ENCODE assay signal across 13 cellular contexts in genomic region chr3:37944243-37944955, GRCh38. TPM values are rescaled to one million over a fixed set of nuclear protein-coding genes. Genes with fewer than 3 reads are reported as not detected.
DNase-seq lines count a peak whose midpoint lies in the region; ATAC-seq, FAIRE-seq and TF ChIP-seq lines count a peak whose summit lies in the region.
"Had no signal": no experiment of that assay in that cellular context is flagged by ENCODE, and none has a peak within 500 bp of the region (broad histone marks: within the 10 kb centered on the region; RNA-seq: fewer than 3 reads in every experiment).

No MANE protein-coding gene starts in this region.

- H3K27ac Mint-ChIP-seq in osteocyte (ENCODE audit: unreplicated experiment) = peak overlapping the region; percentile 96
- no peak overlapping the region for H3K27ac Mint-ChIP-seq in activated CD8-positive, alpha-beta T cell treated with anti-CD3 and anti-CD28 coated beads, Interleukin-2, amount 10 ng/mL, durations not matched to agents 7 days and 5 days
- H3K27ac Mint-ChIP-seq in activated T-helper 1 cell treated with anti-CD3 and anti-CD28 coated beads, Interleukin-12 subunit alpha, Interleukin-12 subunit beta, Interleukin-2, Interleukin-4 antibody, amounts not matched to agents 30 ng/mL and 10 ng/mL and 1 ng/mL, durations not matched to agents 14 hours and 24 hours and 36 hours = no peak overlapping the region

- H3K9me3 Mint-ChIP-seq in osteocyte (ENCODE audit: unreplicated experiment) = no peaks in the 10 kb centered on the region
- H3K9me3 Mint-ChIP-seq in activated CD8-positive, alpha-beta T cell treated with anti-CD3 and anti-CD28 coated beads, Interleukin-2, amount 10 ng/mL, durations not matched to agents 7 days and 5 days (ENCODE audit: insufficient read depth) = no peaks in the 10 kb centered on the region
- H3K9me3 Mint-ChIP-seq in activated T-helper 1 cell treated with anti-CD3 and anti-CD28 coated beads, Interleukin-12 subunit alpha, Interleukin-12 subunit beta, Interleukin-2, Interleukin-4 antibody, amounts not matched to agents 30 ng/mL and 10 ng/mL and 1 ng/mL, durations not matched to agents 14 hours and 24 hours and 36 hours = no peaks in the 10 kb centered on the region

- H3K4me1 ChIP-seq in A549 = peaks cover 28% of the 10 kb centered on the region

- no peak for FAIRE-seq in A549 (lab: Jason Lieb, UNC)
- FAIRE-seq: H1, TTC549 had no signal

- peak overlapping the region; percentile 43; the same call in 2 of the 3 replicates for H3K4me2 ChIP-seq in A549

- TF ChIP-seq EP300 in A549 (IDR thresholded peaks at IDR 0.05) = no peak

- CTCF ChIA-PET in A549 (lab: Yijun Ruan, JAX) = interaction anchor here (0.7 kb wide), 1 partner anchor 12 kb away, joined by 3 read pairs; no protein-coding TSS in a partner anchor
- CTCF ChIA-PET in activated CD8-positive, alpha-beta T cell treated with anti-CD3 and anti-CD28 coated beads, Interleukin-2, amount 10 ng/mL, durations not matched to agents 7 days and 5 days (lab: Charles Lee) = interaction anchor here (0.9 to 1.7 kb wide), 3 partner anchors 10 to 89 kb away, joined by 3 to 6 read pairs (median 5); no protein-coding TSS in a partner anchor

- H3K4me3 Mint-ChIP-seq in osteocyte (ENCODE audit: unreplicated experiment) = peak overlapping the region; percentile 52
- no peak overlapping the region for H3K4me3 Mint-ChIP-seq in activated CD8-positive, alpha-beta T cell treated with anti-CD3 and anti-CD28 coated beads, Interleukin-2, amount 10 ng/mL, durations not matched to agents 7 days and 5 days
- H3K4me3 Mint-ChIP-seq in activated T-helper 1 cell treated with anti-CD3 and anti-CD28 coated beads, Interleukin-12 subunit alpha, Interleukin-12 subunit beta, Interleukin-2, Interleukin-4 antibody, amounts not matched to agents 30 ng/mL and 10 ng/mL and 1 ng/mL, durations not matched to agents 14 hours and 24 hours and 36 hours = no peak overlapping the region

- POLR2A ChIA-PET in A549 (lab: Yijun Ruan, JAX) = no interaction called here
- POLR2A ChIA-PET in activated CD8-positive, alpha-beta T cell treated with anti-CD3 and anti-CD28 coated beads, Interleukin-2, amount 10 ng/mL, durations not matched to agents 7 days and 5 days (lab: Charles Lee) = interaction anchor here (1.0 kb wide), 1 partner anchor 17 kb away, joined by 4 read pairs; no protein-coding TSS in a partner anchor

- H3K4me3 ChIP-seq in A549 = no peak overlapping the region

- no peaks in the 10 kb centered on the region for H3K36me3 Mint-ChIP-seq in osteocyte (ENCODE audit: unreplicated experiment)
- no peaks in the 10 kb centered on the region for H3K36me3 Mint-ChIP-seq in activated CD8-positive, alpha-beta T cell treated with anti-CD3 and anti-CD28 coated beads, Interleukin-2, amount 10 ng/mL, durations not matched to agents 7 days and 5 days (ENCODE audit: low read depth)
- H3K36me3 Mint-ChIP-seq in activated T-helper 1 cell treated with anti-CD3 and anti-CD28 coated beads, Interleukin-12 subunit alpha, Interleukin-12 subunit beta, Interleukin-2, Interleukin-4 antibody, amounts not matched to agents 30 ng/mL and 10 ng/mL and 1 ng/mL, durations not matched to agents 14 hours and 24 hours and 36 hours (ENCODE audit: low read depth) = no peaks in the 10 kb centered on the region

- no peak for DNase-seq in A549 (ENCODE audit: low read depth in 1 of 2, low spot score in 1 of 2)
- DNase-seq in glomerular visceral epithelial cell (ENCODE audit: extremely low spot score) = peak; percentile 24
- no peak for DNase-seq in osteocyte (ENCODE audit: extremely low spot score, unreplicated experiment)
- DNase-seq in activated CD8-positive, alpha-beta T cell treated with anti-CD3 and anti-CD28 coated beads, Interleukin-2, amount 10 ng/mL, durations not matched to agents 7 days and 5 days = no peak
- no peak for DNase-seq in activated T-helper 1 cell treated with anti-CD3 and anti-CD28 coated beads, Interleukin-12 subunit alpha, Interleukin-12 subunit beta, Interleukin-2, Interleukin-4 antibody, amounts not matched to agents 30 ng/mL and 10 ng/mL and 1 ng/mL, durations not matched to agents 14 hours and 24 hours and 36 hours (ENCODE audit: low spot score)
- DNase-seq in MV-4-11 (lab: John Stamatoyannopoulos, UW) = no peak
- DNase-seq: activated T-cell treated with anti-CD3 and anti-CD28 coated beads, Interleukin-2, amount 50 U/mL, for 1 hour; central memory CD4-positive, alpha-beta T cell; hippocampal formation had no signal

- TF ChIP-seq CTCF in A549 (IDR thresholded peaks at IDR 0.05) (no peak), VCaP (conservative IDR thresholded peaks at IDR 0.05) (no peak), osteocyte (IDR thresholded peaks at IDR 0.05) (no peak)

- H3K27ac ChIP-seq in A549 = no peak overlapping the region
- peak overlapping the region; percentile 90 for H3K27ac ChIP-seq in VCaP

- ATAC-seq in A549 (no peak), GM18867 (IDR thresholded peaks at IDR 0.05; ENCODE audit: unreplicated experiment) (no peak)
- no peak for ATAC-seq in activated CD8-positive, alpha-beta T cell treated with anti-CD3 and anti-CD28 coated beads, Interleukin-2, amount 10 ng/mL, durations not matched to agents 7 days and 5 days

- intact Hi-C loops in activated T-helper 1 cell treated with anti-CD3 and anti-CD28 coated beads, Interleukin-12 subunit alpha, Interleukin-12 subunit beta, Interleukin-2, Interleukin-4 antibody, amounts not matched to agents 30 ng/mL and 10 ng/mL and 1 ng/mL, durations not matched to agents 14 hours and 24 hours and 36 hours (cut with micrococcal nuclease) = no loop called here

- no peak for TF ChIP-seq POLR2A in A549 (IDR thresholded peaks at IDR 0.05; ENCODE audit: low read length)

- TF ChIP-seq RAD21 in A549 (conservative IDR thresholded peaks at IDR 0.05 in 1 of 2, IDR thresholded peaks at IDR 0.05 in 1 of 2) = no peak

- 50% methylated on average over 4 of the region's 4 CpGs for WGBS in A549 (ENCODE audit: missing lambda C conversion rate)

- no peaks in the 10 kb centered on the region for H3K9me3 ChIP-seq in A549

- no peaks in the 10 kb centered on the region for H3K27me3 Mint-ChIP-seq in osteocyte (ENCODE audit: unreplicated experiment)
- peaks cover 2% of the 10 kb centered on the region for H3K27me3 Mint-ChIP-seq in activated CD8-positive, alpha-beta T cell treated with anti-CD3 and anti-CD28 coated beads, Interleukin-2, amount 10 ng/mL, durations not matched to agents 7 days and 5 days (ENCODE audit: low read depth)
- no peaks in the 10 kb centered on the region for H3K27me3 Mint-ChIP-seq in activated T-helper 1 cell treated with anti-CD3 and anti-CD28 coated beads, Interleukin-12 subunit alpha, Interleukin-12 subunit beta, Interleukin-2, Interleukin-4 antibody, amounts not matched to agents 30 ng/mL and 10 ng/mL and 1 ng/mL, durations not matched to agents 14 hours and 24 hours and 36 hours (ENCODE audit: insufficient read depth)

- H3K4me1 Mint-ChIP-seq in osteocyte (ENCODE audit: unreplicated experiment) = peaks cover 93% of the 10 kb centered on the region
- H3K4me1 Mint-ChIP-seq in activated CD8-positive, alpha-beta T cell treated with anti-CD3 and anti-CD28 coated beads, Interleukin-2, amount 10 ng/mL, durations not matched to agents 7 days and 5 days (ENCODE audit: low read depth) = no peaks in the 10 kb centered on the region
- peaks cover 9% of the 10 kb centered on the region for H3K4me1 Mint-ChIP-seq in activated T-helper 1 cell treated with anti-CD3 and anti-CD28 coated beads, Interleukin-12 subunit alpha, Interleukin-12 subunit beta, Interleukin-2, Interleukin-4 antibody, amounts not matched to agents 30 ng/mL and 10 ng/mL and 1 ng/mL, durations not matched to agents 14 hours and 24 hours and 36 hours (ENCODE audit: low read depth)

TF ChIP-seq in A549, 52 proteins besides CTCF, POLR2A, EP300 and RAD21:
- TF ChIP-seq TFCP2L1 (CRISPR knock-in tag; IDR thresholded peaks at IDR 0.05) (no peak), KDM5A (IDR thresholded peaks at IDR 0.05) (no peak), SREBF2 (IDR thresholded peaks at IDR 0.05) (no peak), MYC (IDR thresholded peaks at IDR 0.05; ENCODE audit: borderline replicate concordance, low read length) (no peak), CEBPB (IDR thresholded peaks at IDR 0.05) (no peak), JUNB (IDR thresholded peaks at IDR 0.05) (no peak), NFE2L2 (conservative IDR thresholded peaks at IDR 0.05; ENCODE audit: low read length) (no peak), SMC3 (IDR thresholded peaks at IDR 0.05) (no peak), RFX5 (IDR thresholded peaks at IDR 0.05) (no peak), HOXB13 (CRISPR knock-in tag; IDR thresholded peaks at IDR 0.05; ENCODE audit: low read depth) (no peak)
- TF ChIP-seq, protein P1, sequence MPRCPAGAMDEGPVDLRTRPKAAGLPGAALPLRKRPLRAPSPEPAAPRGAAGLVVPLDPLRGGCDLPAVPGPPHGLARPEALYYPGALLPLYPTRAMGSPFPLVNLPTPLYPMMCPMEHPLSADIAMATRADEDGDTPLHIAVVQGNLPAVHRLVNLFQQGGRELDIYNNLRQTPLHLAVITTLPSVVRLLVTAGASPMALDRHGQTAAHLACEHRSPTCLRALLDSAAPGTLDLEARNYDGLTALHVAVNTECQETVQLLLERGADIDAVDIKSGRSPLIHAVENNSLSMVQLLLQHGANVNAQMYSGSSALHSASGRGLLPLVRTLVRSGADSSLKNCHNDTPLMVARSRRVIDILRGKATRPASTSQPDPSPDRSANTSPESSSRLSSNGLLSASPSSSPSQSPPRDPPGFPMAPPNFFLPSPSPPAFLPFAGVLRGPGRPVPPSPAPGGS (IDR thresholded peaks at IDR 0.05) = no peak

RNA-seq across cellular contexts. Expression of gene VILL, which starts 46.2 kb away (rescaled TPM):
- polyA plus RNA-seq in A549 (2011; rRNA removed) = 0.22 and 0.49 TPM in 2 replicates
- polyA plus RNA-seq in A549 (2012; cell fraction: cytosol; rRNA removed) = 0.16 and 0.23 TPM in 2 replicates
- 0.55 TPM in 2 replicates for polyA plus RNA-seq in A549 (2012; cell fraction: nucleus; rRNA removed)
- 0.04 to 0.08 TPM (median 0.05 TPM) in 3 replicates for polyA plus RNA-seq in A549 (2017; fragmentation: RNase III; extraction: RNeasy Plus Mini Kit Qiagen cat#74134 plus additional on column Dnase treatment)
- 0.49 and 0.91 TPM in 2 replicates for polyA minus RNA-seq in A549 (2011; rRNA and poly(A)+ RNA removed)
- total RNA-seq in osteocyte = 2.3 and 2.7 TPM in 2 replicates
- total RNA-seq in activated CD8-positive, alpha-beta T cell treated with anti-CD3 and anti-CD28 coated beads, Interleukin-2, amount 10 ng/mL, durations not matched to agents 7 days and 5 days = 10 to 100 TPM; 14.6 to 15.1 TPM
- total RNA-seq in activated T-helper 1 cell treated with anti-CD3 and anti-CD28 coated beads, Interleukin-12 subunit alpha, Interleukin-12 subunit beta, Interleukin-2, Interleukin-4 antibody, amounts not matched to agents 30 ng/mL and 10 ng/mL and 1 ng/mL, durations not matched to agents 14 hours and 24 hours and 36 hours = 11.6 and 13.4 TPM in 2 replicates
